In genomic region chr5:87074934-87075541, GRCh38 we compare ENCODE assay signal across 8 cellular contexts.
DNase-seq lines count a peak whose midpoint lies in the region; ATAC-seq and TF ChIP-seq lines count a peak whose summit lies in the region.

No MANE protein-coding gene starts in this region.

- intact Hi-C loops in CD4-positive, alpha-beta T cell (cut with DNase I, micrococcal nuclease): loop anchor here (2.0 to 10.0 kb wide), 2 partner anchors 320 to 332 kb away; no protein-coding TSS in a partner anchor

- peak overlapping the region; percentile 43 for H3K27ac Mint-ChIP-seq in CD4-positive, alpha-beta T cell
- peak overlapping the region; percentile 81 for H3K27ac Mint-ChIP-seq in T-helper 1 cell treated with Interleukin-12 subunit alpha and Interleukin-12 subunit beta and Interleukin-4 antibody, amounts not matched to agents 30 μg/mL and 1 μg/mL, for 36 hours
- peak overlapping the region; percentile 96 for H3K27ac Mint-ChIP-seq in stimulated activated naive B cell treated with anti-CD40 and anti-IgM and Interleukin-4, amounts not matched to agents 10 μg/mL and 1 μg/mL and 100 μg/mL, for 72 hours

- no peaks in the 10 kb centered on the region for H3K9me3 Mint-ChIP-seq in CD4-positive, alpha-beta T cell
- peaks cover 3% of the 10 kb centered on the region for H3K9me3 Mint-ChIP-seq in T-helper 1 cell treated with Interleukin-12 subunit alpha and Interleukin-12 subunit beta and Interleukin-4 antibody, amounts not matched to agents 30 μg/mL and 1 μg/mL, for 36 hours
- peaks cover 4 to 8% of the 10 kb centered on the region in 2 donors for H3K9me3 Mint-ChIP-seq in stimulated activated naive B cell treated with anti-CD40 and anti-IgM and Interleukin-4, amounts not matched to agents 10 μg/mL and 1 μg/mL and 100 μg/mL, for 72 hours

- H3K27me3 Mint-ChIP-seq in CD4-positive, alpha-beta T cell: no peaks in the 10 kb centered on the region
- H3K27me3 Mint-ChIP-seq in T-helper 1 cell treated with Interleukin-12 subunit alpha and Interleukin-12 subunit beta and Interleukin-4 antibody, amounts not matched to agents 30 μg/mL and 1 μg/mL, for 36 hours (ENCODE audit: low read depth): no peaks in the 10 kb centered on the region
- no peaks in the 10 kb centered on the region for H3K27me3 Mint-ChIP-seq in stimulated activated naive B cell treated with anti-CD40 and anti-IgM and Interleukin-4, amounts not matched to agents 10 μg/mL and 1 μg/mL and 100 μg/mL, for 72 hours

- no peaks in the 10 kb centered on the region for H3K36me3 Mint-ChIP-seq in CD4-positive, alpha-beta T cell (ENCODE audit: low read depth)
- H3K36me3 Mint-ChIP-seq in T-helper 1 cell treated with Interleukin-12 subunit alpha and Interleukin-12 subunit beta and Interleukin-4 antibody, amounts not matched to agents 30 μg/mL and 1 μg/mL, for 36 hours (ENCODE audit: low read depth): peaks cover 9% of the 10 kb centered on the region
- peaks cover 0 to 5% of the 10 kb centered on the region in 2 donors for H3K36me3 Mint-ChIP-seq in stimulated activated naive B cell treated with anti-CD40 and anti-IgM and Interleukin-4, amounts not matched to agents 10 μg/mL and 1 μg/mL and 100 μg/mL, for 72 hours

- H3K4me1 Mint-ChIP-seq in CD4-positive, alpha-beta T cell (ENCODE audit: low read depth): peaks cover 45% of the 10 kb centered on the region
- peaks cover 32% of the 10 kb centered on the region for H3K4me1 Mint-ChIP-seq in T-helper 1 cell treated with Interleukin-12 subunit alpha and Interleukin-12 subunit beta and Interleukin-4 antibody, amounts not matched to agents 30 μg/mL and 1 μg/mL, for 36 hours (ENCODE audit: low read depth)
- H3K4me1 Mint-ChIP-seq in stimulated activated naive B cell treated with anti-CD40 and anti-IgM and Interleukin-4, amounts not matched to agents 10 μg/mL and 1 μg/mL and 100 μg/mL, for 72 hours: peaks cover 25 to 35% of the 10 kb centered on the region in 2 donors

- ATAC-seq in CD4-positive, alpha-beta T cell (ENCODE audit: poor library complexity): peak; percentile 32
- ATAC-seq in GM19043 (IDR thresholded peaks at IDR 0.05; ENCODE audit: low read depth, unreplicated experiment): peak; percentile 95
- ATAC-seq in HG03095 (IDR thresholded peaks at IDR 0.05; ENCODE audit: unreplicated experiment): peak; percentile 94
- peak; percentile 83 to 90 for ATAC-seq in stimulated activated naive B cell treated with anti-CD40 and anti-IgM and Interleukin-4, amounts not matched to agents 10 μg/mL and 1 μg/mL and 100 μg/mL, for 72 hours (replicated peaks)

- H3K9me3 ChIP-seq in CD4-positive, alpha-beta T cell (ENCODE audit: control insufficient read depth, low read length): no peaks in the 10 kb centered on the region

- H3K27me3 ChIP-seq in CD4-positive, alpha-beta T cell (ENCODE audit: control insufficient read depth, insufficient read depth, low read length): no peaks in the 10 kb centered on the region

- CTCF ChIA-PET in CD4-positive, alpha-beta T cell (lab: Charles Lee): interaction anchor here (0.6 to 0.7 kb wide), 2 partner anchors 9 to 29 kb away, joined by 3 to 4 read pairs; no protein-coding TSS in a partner anchor

- H3K27ac ChIP-seq in CD4-positive, alpha-beta T cell (ENCODE audit: low read depth, low read length): no peak overlapping the region

- POLR2A ChIA-PET in CD4-positive, alpha-beta T cell (lab: Charles Lee): interaction anchor here (0.8 to 1.6 kb wide), 5 partner anchors 20 to 325 kb away, joined by 4 read pairs; no protein-coding TSS in a partner anchor

- TF ChIP-seq CTCF in CD4-positive, alpha-beta T cell (IDR thresholded peaks at IDR 0.05): no peak

- H3K4me3 Mint-ChIP-seq in CD4-positive, alpha-beta T cell: no peak overlapping the region
- H3K4me3 Mint-ChIP-seq in T-helper 1 cell treated with Interleukin-12 subunit alpha and Interleukin-12 subunit beta and Interleukin-4 antibody, amounts not matched to agents 30 μg/mL and 1 μg/mL, for 36 hours: peak overlapping the region; percentile 41
- H3K4me3 Mint-ChIP-seq in stimulated activated naive B cell treated with anti-CD40 and anti-IgM and Interleukin-4, amounts not matched to agents 10 μg/mL and 1 μg/mL and 100 μg/mL, for 72 hours: no peak overlapping the region

- peak in 1 of 10 experiments; percentile 8 for DNase-seq in CD4-positive, alpha-beta T cell
- no peak for DNase-seq in stimulated activated naive B cell treated with anti-CD40 and anti-IgM and Interleukin-4, amounts not matched to agents 10 μg/mL and 1 μg/mL and 100 μg/mL, for 72 hours
- DNase-seq in iPS-NIHi7 (ENCODE audit: extremely low spot score) (no peak), NCI-H446 (lab: John Stamatoyannopoulos, UW) (no peak), HCEC 1CT (no peak)

Comparison
In these comparisons a context has a peak if more than half of its experiments do, and no peak if none do; other contexts are left out.
1. ATAC-seq: peak in every context shown above with its lines; median percentile 95 in GM19043; 94 in HG03095; 86 in stimulated activated naive B cell treated with anti-CD40 and anti-IgM and Interleukin-4, amounts not matched to agents 10 μg/mL and 1 μg/mL and 100 μg/mL, for 72 hours; 32 in CD4-positive, alpha-beta T cell.
2. H3K27ac Mint-ChIP-seq: peak in every context shown above with its lines; median percentile 96 in stimulated activated naive B cell treated with anti-CD40 and anti-IgM and Interleukin-4, amounts not matched to agents 10 μg/mL and 1 μg/mL and 100 μg/mL, for 72 hours; 81 in T-helper 1 cell treated with Interleukin-12 subunit alpha and Interleukin-12 subunit beta and Interleukin-4 antibody, amounts not matched to agents 30 μg/mL and 1 μg/mL, for 36 hours; 43 in CD4-positive, alpha-beta T cell.